Comparison of ENCODE assay signal across 30 cellular contexts in the genomic region with DNA sequence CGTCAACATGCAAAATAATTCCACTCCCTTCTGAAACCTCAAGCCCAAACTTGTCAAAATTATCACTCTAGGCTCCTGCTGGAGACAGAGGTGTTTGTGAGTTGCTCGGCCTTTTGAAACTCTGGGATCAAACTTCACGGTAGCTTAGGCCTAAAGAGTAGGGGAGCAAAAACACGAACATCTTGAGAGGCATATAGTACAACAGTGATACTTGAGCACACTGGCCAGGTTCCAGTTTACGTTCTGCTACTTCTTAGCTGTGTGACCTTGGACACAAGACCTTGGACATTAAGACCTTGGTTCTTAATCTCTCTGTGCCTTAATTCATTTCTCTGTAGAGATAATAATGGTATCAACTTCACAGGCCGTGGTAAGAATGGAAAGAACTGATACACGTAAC.
"Had no signal": no experiment of that assay in that cellular context is flagged by ENCODE, and none has a peak within 500 bp of the region (broad histone marks: within the 10 kb centered on the region; RNA-seq: fewer than 3 reads in every experiment).

No MANE protein-coding gene starts in this region.

- H3K79me2 ChIP-seq: parathyroid adenoma had no signal

- DNase-seq: cortex of kidney; effector memory CD8-positive, alpha-beta T cell; hypothalamus; immature natural killer cell; islet precursor cell; left ventricle myocardium superior; mesenchymal stem cell; mucosa of descending colon; naive B cell; stimulated activated CD4-positive, alpha-beta T cell treated with anti-CD3 and anti-CD28 coated beads, Interleukin-12 subunit alpha, Interleukin-12 subunit beta, amount 100 ng/mL, for 4 hours; stimulated activated CD4-positive, alpha-beta T cell treated with anti-CD3 and anti-CD28 coated beads, Interleukin-1b, Interleukin-23, amount 100 ng/mL, for 48 hours; stimulated activated CD4-positive, alpha-beta T cell treated with anti-CD3 and anti-CD28 coated beads, Interleukin-4, amount 100 ng/mL, for 1 hour; stimulated activated CD8-positive, alpha-beta memory T cell treated with anti-CD3 and anti-CD28 coated beads, Interleukin-4, amount 100 ng/mL, for 48 hours; stimulated activated naive CD4-positive, alpha-beta T cell; stimulated activated naive CD8-positive, alpha-beta T cell treated with anti-CD3 and anti-CD28 coated beads, Interleukin-15, amount 100 ng/mL, for 72 hours; tibial artery had no signal

- H3K4me3 Mint-ChIP-seq: effector memory CD8-positive, alpha-beta T cell; immature natural killer cell; mesothelial cell of epicardium; naive B cell; natural killer cell treated with Interleukin-12 subunit alpha and Interleukin-12 subunit beta and Interleukin-15 and Interleukin-18, amount 100 ng/mL, for 72 hours; neural crest cell; stimulated activated naive CD8-positive, alpha-beta T cell treated with anti-CD3 and anti-CD28 coated beads, Interleukin-15, amount 100 ng/mL, for 72 hours; type B pancreatic cell had no signal

- H3K27me3 Mint-ChIP-seq: progenitor cell of endocrine pancreas; stimulated activated naive CD8-positive, alpha-beta T cell treated with anti-CD3 and anti-CD28 coated beads, Interleukin-15, amount 100 ng/mL, for 72 hours had no signal

- ATAC-seq: effector memory CD8-positive, alpha-beta T cell; left ventricle myocardium superior; mucosa of descending colon; natural killer cell treated with Interleukin-12 subunit alpha and Interleukin-12 subunit beta and Interleukin-15 and Interleukin-18, amount 100 ng/mL, for 72 hours; sciatic nerve; stimulated activated naive CD8-positive, alpha-beta T cell treated with anti-CD3 and anti-CD28 coated beads, Interleukin-15, amount 100 ng/mL, for 72 hours had no signal

- H3K27me3 ChIP-seq: neutrophil, suprapubic skin, tibial artery had no signal

- H3K4me2 ChIP-seq: smooth muscle cell had no signal

- H3K27ac Mint-ChIP-seq: effector memory CD8-positive, alpha-beta T cell; immature natural killer cell; mesothelial cell of epicardium; natural killer cell treated with Interleukin-12 subunit alpha and Interleukin-12 subunit beta and Interleukin-15 and Interleukin-18, amount 100 ng/mL, for 72 hours; progenitor cell of endocrine pancreas; stimulated activated naive CD8-positive, alpha-beta T cell treated with anti-CD3 and anti-CD28 coated beads, Interleukin-15, amount 100 ng/mL, for 72 hours; type B pancreatic cell had no signal

- H3K9me3 Mint-ChIP-seq: effector memory CD8-positive, alpha-beta T cell; immature natural killer cell; mesothelial cell of epicardium; natural killer cell treated with Interleukin-12 subunit alpha and Interleukin-12 subunit beta and Interleukin-15 and Interleukin-18, amount 100 ng/mL, for 72 hours; stimulated activated naive CD8-positive, alpha-beta T cell treated with anti-CD3 and anti-CD28 coated beads, Interleukin-15, amount 100 ng/mL, for 72 hours; type B pancreatic cell had no signal

- H3K4me3 ChIP-seq: lung, mucosa of descending colon, smooth muscle cell, suprapubic skin, tibial artery had no signal

- H2AFZ ChIP-seq: parathyroid adenoma had no signal

- H3K36me3 Mint-ChIP-seq: immature natural killer cell; mesothelial cell of epicardium; natural killer cell treated with Interleukin-12 subunit alpha and Interleukin-12 subunit beta and Interleukin-15 and Interleukin-18, amount 100 ng/mL, for 72 hours; type B pancreatic cell had no signal

- H3K36me3 ChIP-seq: neutrophil, suprapubic skin, tibial artery had no signal

- FAIRE-seq: endometrium, frontal cortex, urothelium cell line had no signal

- H3K27ac ChIP-seq: neutrophil, parathyroid adenoma, suprapubic skin, tibial artery had no signal

- H3K9me3 ChIP-seq: mucosa of descending colon, neutrophil, suprapubic skin, tibial artery had no signal

- H3K4me1 Mint-ChIP-seq: stimulated activated naive CD8-positive, alpha-beta T cell treated with anti-CD3 and anti-CD28 coated beads, Interleukin-15, amount 100 ng/mL, for 72 hours had no signal
